ENCODE assay signal across 2 cellular contexts in the genomic region with DNA sequence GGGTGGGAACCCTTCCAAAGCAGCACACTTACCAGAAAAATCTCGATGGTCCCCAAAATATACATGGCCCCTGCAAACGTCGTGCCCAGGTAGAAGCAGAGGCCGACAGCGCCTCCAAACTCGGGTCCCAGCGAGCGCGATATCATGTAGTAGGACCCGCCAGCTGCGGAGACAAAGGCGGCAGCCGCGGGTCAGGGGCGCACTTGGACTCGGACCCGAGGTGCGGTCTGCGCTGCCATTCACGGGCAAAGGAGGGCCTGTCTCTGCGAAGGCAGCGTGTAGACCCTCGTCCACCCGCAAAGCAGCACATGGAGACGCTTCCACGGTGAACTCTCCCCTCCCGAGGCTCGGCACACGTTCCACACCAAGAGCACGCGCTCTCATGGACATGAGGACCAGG.
TF ChIP-seq lines count a peak whose summit lies in the region.

No MANE protein-coding gene starts in this region.

TF ChIP-seq in H1, 55 proteins besides CTCF, POLR2A, EP300 and RAD21:
- no peak for TF ChIP-seq TCF12 (IDR thresholded peaks at IDR 0.05; ENCODE audit: low read depth, low read length)
- no peak for TF ChIP-seq PHF8 (conservative IDR thresholded peaks at IDR 0.05; ENCODE audit: low read depth, low read length)
- TF ChIP-seq BACH1 (IDR thresholded peaks at IDR 0.05; ENCODE audit: low read length), result no peak
- no peak for TF ChIP-seq SP2 (IDR thresholded peaks at IDR 0.05; ENCODE audit: low read length)
- TF ChIP-seq RXRA (IDR thresholded peaks at IDR 0.05; ENCODE audit: insufficient read depth, low read depth, low read length), result no peak
- no peak for TF ChIP-seq RBBP5 (IDR thresholded peaks at IDR 0.05; ENCODE audit: borderline replicate concordance, low read depth, low read length)
- TF ChIP-seq BCL11A (IDR thresholded peaks at IDR 0.05; ENCODE audit: low read depth in 2 of 2, low read length in 2 of 2), result no peak
- TF ChIP-seq CHD1 (IDR thresholded peaks at IDR 0.05; ENCODE audit: low read depth, low read length), result no peak
- TF ChIP-seq MAFK (IDR thresholded peaks at IDR 0.05; ENCODE audit: low read depth, low read length), result no peak
- TF ChIP-seq RFX5 (IDR thresholded peaks at IDR 0.05; ENCODE audit: borderline replicate concordance, low read depth, low read length), result no peak
- TF ChIP-seq TAF7 (optimal IDR thresholded peaks at IDR 0.05; ENCODE audit: borderline replicate concordance, low read depth, low read length), result no peak
- TF ChIP-seq EZH2 (IDR thresholded peaks at IDR 0.05; ENCODE audit: low read depth, low read length, severe bottlenecking), result no peak
- no peak for TF ChIP-seq TAF1 (IDR thresholded peaks at IDR 0.05; ENCODE audit: low read depth, low read length)
- no peak for TF ChIP-seq POLR2AphosphoS5 (IDR thresholded peaks at IDR 0.05; ENCODE audit: low read depth, low read length)
- no peak for TF ChIP-seq NRF1 (IDR thresholded peaks at IDR 0.05; ENCODE audit: low read depth, low read length)
- TF ChIP-seq, protein P1, sequence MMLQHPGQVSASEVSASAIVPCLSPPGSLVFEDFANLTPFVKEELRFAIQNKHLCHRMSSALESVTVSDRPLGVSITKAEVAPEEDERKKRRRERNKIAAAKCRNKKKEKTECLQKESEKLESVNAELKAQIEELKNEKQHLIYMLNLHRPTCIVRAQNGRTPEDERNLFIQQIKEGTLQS (IDR thresholded peaks at IDR 0.05; ENCODE audit: insufficient read depth, low read depth, low read length), result no peak
- TF ChIP-seq SIN3A (conservative IDR thresholded peaks at IDR 0.05 in 1 of 2, IDR thresholded peaks at IDR 0.05 in 1 of 2; ENCODE audit: low read depth in 1 of 2, low read length in 2 of 2), result no peak

TF ChIP-seq in SK-N-SH, 30 proteins besides CTCF, POLR2A, EP300 and RAD21:
- TF ChIP-seq FOSL2 (IDR thresholded peaks at IDR 0.05; ENCODE audit: borderline replicate concordance, low read depth), result no peak
